ENCODE assay signal across 8 cellular contexts in genomic region chrX:68498044-68498507, GRCh38. TPM values are rescaled to one million over a fixed set of nuclear protein-coding genes. Genes with fewer than 3 reads are reported as not detected.
A peak's percentile ranks its signal among the peaks of the same experiment; 100 is the strongest.
DNase-seq lines count a peak whose midpoint lies in the region; ATAC-seq and TF ChIP-seq lines count a peak whose summit lies in the region.

No MANE protein-coding gene starts in this region.

- H3K4me1 ChIP-seq in colonic mucosa: no peaks in the 10 kb centered on the region
- no peaks in the 10 kb centered on the region for H3K4me1 ChIP-seq in naive thymus-derived CD4-positive, alpha-beta T cell (ENCODE audit: control insufficient read depth in 2 of 2, insufficient read depth in 2 of 2, low read length in 2 of 2)

- H3K36me3 Mint-ChIP-seq in naive thymus-derived CD4-positive, alpha-beta T cell: no peaks in the 10 kb centered on the region

- no peaks in the 10 kb centered on the region for H3K36me3 ChIP-seq in colonic mucosa
- peaks cover 0 to 8% (median 0%) of the 10 kb centered on the region in 3 experiments for H3K36me3 ChIP-seq in naive thymus-derived CD4-positive, alpha-beta T cell (ENCODE audit: control insufficient read depth in 2 of 3, insufficient read depth in 3 of 3, low read length in 3 of 3)

- H3K27ac ChIP-seq in colonic mucosa: peak overlapping the region; percentile 79
- H3K27ac ChIP-seq in naive thymus-derived CD4-positive, alpha-beta T cell (ENCODE audit: low read depth, low read length): peak overlapping the region; percentile 92

- peaks cover 0 to 2% (median 0%) of the 10 kb centered on the region in 11 donors for H3K9me3 Mint-ChIP-seq in naive thymus-derived CD4-positive, alpha-beta T cell

- intact Hi-C loops in colonic mucosa (cut with DNase I): no loop called here
- intact Hi-C loops in naive thymus-derived CD4-positive, alpha-beta T cell (cut with micrococcal nuclease): loop anchor here (2.0 kb wide), 4 partner anchors 189 to 1635 kb away; partner anchors contain the start of genes EFNB1 (in 2 of the 2), IGBP1 (in 1 of the 2) and PJA1 (in 1 of the 2)

- DNase-seq in DMS 273 (lab: John Stamatoyannopoulos, UW; ENCODE audit: unreplicated experiment) (peak; percentile 42), NAMALWA (ENCODE audit: low spot score) (peak; percentile 18), colonic mucosa (no peak), G401 (ENCODE audit: low spot score) (no peak)
- DNase-seq in naive thymus-derived CD4-positive, alpha-beta T cell: peak in 2 of 9 donors; percentile 2 to 26

- peaks cover 0 to 6% (median 0%) of the 10 kb centered on the region in 5 donors for H3K27me3 Mint-ChIP-seq in naive thymus-derived CD4-positive, alpha-beta T cell

- ATAC-seq in naive thymus-derived CD4-positive, alpha-beta T cell: no peak
- ATAC-seq in GM21723 (IDR thresholded peaks at IDR 0.05; ENCODE audit: unreplicated experiment) (no peak), HG03442 (IDR thresholded peaks at IDR 0.05; ENCODE audit: unreplicated experiment) (no peak), HG03457 (IDR thresholded peaks at IDR 0.05; ENCODE audit: unreplicated experiment) (no peak)

- no peaks in the 10 kb centered on the region for H3K9me3 ChIP-seq in colonic mucosa
- H3K9me3 ChIP-seq in naive thymus-derived CD4-positive, alpha-beta T cell (ENCODE audit: control insufficient read depth in 2 of 3, low read length in 3 of 3): no peaks in the 10 kb centered on the region

- peak overlapping the region; percentile 94 to 99 (median 98) for H3K27ac Mint-ChIP-seq in naive thymus-derived CD4-positive, alpha-beta T cell

- POLR2A ChIA-PET in naive thymus-derived CD4-positive, alpha-beta T cell (lab: Charles Lee): no interaction called here

- CTCF ChIA-PET in naive thymus-derived CD4-positive, alpha-beta T cell (lab: Charles Lee): no interaction called here

- TF ChIP-seq CTCF in colonic mucosa (IDR thresholded peaks at IDR 0.05): no peak

- H3K27me3 ChIP-seq in colonic mucosa: no peaks in the 10 kb centered on the region
- no peaks in the 10 kb centered on the region for H3K27me3 ChIP-seq in naive thymus-derived CD4-positive, alpha-beta T cell (ENCODE audit: control insufficient read depth in 2 of 2, insufficient read depth in 2 of 2, low read length in 2 of 2)

- H3K4me3 ChIP-seq in colonic mucosa: peak overlapping the region; percentile 58
- H3K4me3 ChIP-seq in naive thymus-derived CD4-positive, alpha-beta T cell (ENCODE audit: low read length): peak overlapping the region; percentile 82

- peak overlapping the region; percentile 90 to 99 (median 95) for H3K4me3 Mint-ChIP-seq in naive thymus-derived CD4-positive, alpha-beta T cell

- in situ Hi-C loops in G401 (cut with HindIII; ENCODE audit: low sequenced_read_pairs): no loop called here

- H3K9ac ChIP-seq in colonic mucosa (ENCODE audit: low read depth in 2 of 2, low read length in 2 of 2): peak overlapping the region; percentile 74 to 85

- H3K4me1 Mint-ChIP-seq in naive thymus-derived CD4-positive, alpha-beta T cell: peaks cover 8 to 45% (median 36%) of the 10 kb centered on the region in 7 donors

RNA-seq across cellular contexts. Expression of gene YIPF6, which starts 0.8 kb away (rescaled TPM):
- total RNA-seq in colonic mucosa: 10 to 100 TPM; 44.3 to 58.1 TPM
- total RNA-seq in naive thymus-derived CD4-positive, alpha-beta T cell: 10 to 100 TPM in 4 of 5 experiments, 1 to 10 TPM in 1; 8.0 to 17.0 (median 14.2) TPM
- 10 to 100 TPM; 15.4 to 17.7 TPM for polyA plus RNA-seq in naive thymus-derived CD4-positive, alpha-beta T cell
- 9.4 and 15.7 TPM in 2 replicates for total RNA-seq in G401 (2014; rRNA removed; shearing (Covaris generic))

Comparison
In these comparisons a context has a peak if more than half of its experiments do, and no peak if none do; other contexts are left out.
1. DNase-seq: peak in DMS 273 (single experiment) and NAMALWA (single experiment); none in colonic mucosa (single experiment) and G401 (single experiment).